16 cellular contexts compared by ENCODE assay signal in the genomic region with DNA sequence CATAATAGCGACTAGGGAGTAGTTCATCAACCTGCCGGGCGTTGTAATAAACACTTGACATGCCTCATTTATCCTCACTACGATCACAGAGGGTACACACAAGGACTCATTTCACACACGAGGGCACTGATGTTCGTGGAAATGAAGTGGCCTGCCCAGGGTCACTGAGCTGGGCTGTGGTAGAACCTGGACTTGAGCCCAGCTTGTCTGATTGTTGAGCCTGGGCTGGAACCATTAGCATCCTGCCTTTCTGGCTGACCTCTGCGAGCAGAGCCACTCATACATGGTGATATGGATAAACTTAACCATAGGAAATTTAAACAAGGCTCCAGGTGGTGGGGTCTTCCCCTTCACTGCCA. TPM values are rescaled to one million over a fixed set of nuclear protein-coding genes. Genes with fewer than 3 reads are reported as not detected.
DNase-seq lines count a peak whose midpoint lies in the region; ATAC-seq and TF ChIP-seq lines count a peak whose summit lies in the region.
"Had no signal": no experiment of that assay in that cellular context is flagged by ENCODE, and none has a peak within 500 bp of the region (broad histone marks: within the 10 kb centered on the region; RNA-seq: fewer than 3 reads in every experiment).

No MANE protein-coding gene starts in this region.

- no peak for TF ChIP-seq CTCF in upper lobe of right lung (IDR thresholded peaks at IDR 0.05)
- no peak for TF ChIP-seq CTCF in A673 (conservative IDR thresholded peaks at IDR 0.05; ENCODE audit: low read depth, low read length)

- H3K36me3 ChIP-seq in iPS-20b (ENCODE audit: insufficient read depth, low read depth, low read length) (no peaks in the 10 kb centered on the region), upper lobe of right lung (no peaks in the 10 kb centered on the region), A673 (ENCODE audit: insufficient read depth, low read length, poor library complexity, severe bottlenecking) (no peaks in the 10 kb centered on the region)
- H3K36me3 ChIP-seq: ovary, Peyer's patch had no signal

- H3K27ac ChIP-seq in iPS-20b (ENCODE audit: low read length) (peak overlapping the region; percentile 11), upper lobe of right lung (no peak overlapping the region), A673 (ENCODE audit: low read depth, low read length, poor library complexity, severe bottlenecking) (no peak overlapping the region)
- H3K27ac ChIP-seq: ovary, Peyer's patch had no signal

- H3K27me3 ChIP-seq in iPS-20b (ENCODE audit: insufficient read depth, low read length) (no peaks in the 10 kb centered on the region), upper lobe of right lung (no peaks in the 10 kb centered on the region), A673 (replicated peaks; ENCODE audit: insufficient read depth, low read depth, low read length, poor library complexity) (no peaks in the 10 kb centered on the region)
- H3K27me3 ChIP-seq: ovary, Peyer's patch had no signal

- H3K4me1 ChIP-seq in iPS-20b (ENCODE audit: insufficient read depth, low read length) (peaks cover 9% of the 10 kb centered on the region; the same call in 1 of the 2 replicates), upper lobe of right lung (no peaks in the 10 kb centered on the region), A673 (ENCODE audit: insufficient read depth, low read length, poor library complexity, severe bottlenecking) (peaks cover 8% of the 10 kb centered on the region)
- H3K4me1 ChIP-seq: Peyer's patch had no signal

- POLR2A ChIA-PET in A673 (lab: Charles Lee; ENCODE audit: low non-redundant PET), result interaction anchor here (0.5 kb wide), 1 partner anchor 1379 kb away, joined by 4 read pairs; no protein-coding TSS in a partner anchor

- no TSS peak for BruUV-seq in A673 (replicated peaks; lab: Mats Ljungman, UMichigan)

- CTCF ChIA-PET in A673 (lab: Charles Lee), result no interaction called here

- H3K9ac ChIP-seq in iPS-20b (ENCODE audit: low read depth, low read length), result no peak overlapping the region

- DNase-seq in NCI-H1436 (lab: John Stamatoyannopoulos, UW) (peak; percentile 11), NCI-H1436 treated with DMSO at 0.1 percent for 48 hours (lab: John Stamatoyannopoulos, UW) (no peak), NCI-H69 (lab: John Stamatoyannopoulos, UW) (peak; percentile 32), upper lobe of right lung (no peak), ACHN (no peak), A673 (ENCODE audit: low spot score) (no peak)
- DNase-seq: activated CD4-positive, alpha-beta T cell treated with anti-CD3 and anti-CD28 coated beads, Interleukin-2, amount 10 ng/mL, durations not matched to agents 24 days and 14 days; activated naive CD4-positive, alpha-beta T cell treated with Interleukin-2 at 50 U/mL for 16 hours; mucosa of descending colon; MV-4-11; NCI-H526 treated with DMSO at 0.1 percent for 48 hours; ovary; Peyer's patch; small intestine had no signal

- ATAC-seq in upper lobe of right lung (peak; percentile 22), HG03039 (IDR thresholded peaks at IDR 0.05; ENCODE audit: unreplicated experiment) (no peak)
- ATAC-seq: mucosa of descending colon had no signal

- H3K9me3 ChIP-seq in iPS-20b (ENCODE audit: insufficient read depth, low read depth, low read length) (no peaks in the 10 kb centered on the region; the same call in 1 of the 2 replicates), upper lobe of right lung (no peaks in the 10 kb centered on the region), A673 (ENCODE audit: low read depth, low read length, poor library complexity, severe bottlenecking) (no peaks in the 10 kb centered on the region)
- H3K9me3 ChIP-seq: mucosa of descending colon, ovary, Peyer's patch had no signal

- intact Hi-C loops in upper lobe of right lung (cut with DNase I) (no loop called here), A673 (cut with micrococcal nuclease; ENCODE audit: unreplicated experiment) (no loop called here)

- no peak overlapping the region for H3K4me3 ChIP-seq in iPS-20b (ENCODE audit: low read length)
- no peak overlapping the region for H3K4me3 ChIP-seq in upper lobe of right lung
- H3K4me3 ChIP-seq in A673 (ENCODE audit: low read depth, low read length, poor library complexity, severe bottlenecking), result no peak overlapping the region
- H3K4me3 ChIP-seq: mucosa of descending colon, ovary, Peyer's patch had no signal

- in situ Hi-C loops in ACHN (cut with HindIII; ENCODE audit: low pct_ligation_motif_present, low pct_unique_long_range_greater_than_20kb, low sequenced_read_pairs), result no loop called here

RNA-seq across cellular contexts. Expression of gene JDP2, which starts 16.6 kb away (rescaled TPM):
- 58.0 TPM for total RNA-seq in upper lobe of right lung
- total RNA-seq in A673 (2021), result 5.9 and 10.7 TPM in 2 replicates

Comparison
In these comparisons a context has a peak if more than half of its experiments do, and no peak if none do; other contexts are left out.
1. DNase-seq: peak in NCI-H1436 (single experiment) and NCI-H69 (single experiment); none in NCI-H1436 treated with DMSO at 0.1 percent for 48 hours (single experiment), upper lobe of right lung (single experiment), ACHN (single experiment) and A673 (single experiment).